Comparison of ENCODE assay signal across 8 cellular contexts in genomic region chr6:27872634-27873028, GRCh38. TPM values are rescaled to one million over a fixed set of nuclear protein-coding genes. Genes with fewer than 3 reads are reported as not detected.
A peak's percentile ranks its signal among the peaks of the same experiment; 100 is the strongest.
DNase-seq lines count a peak whose midpoint lies in the region; ATAC-seq lines count a peak whose summit lies in the region.

No MANE protein-coding gene starts in this region.

- H3K27me3 ChIP-seq in layer of hippocampus (ENCODE audit: control insufficient read depth, insufficient read depth, low read length) (peaks cover 27% of the 10 kb centered on the region), thymus (ENCODE audit: control insufficient read depth, insufficient read depth) (no peaks in the 10 kb centered on the region)

- H3K4me3 ChIP-seq in thymus (ENCODE audit: low read length) = peak overlapping the region; percentile 56

- H3K36me3 Mint-ChIP-seq in activated naive CD8-positive, alpha-beta T cell = peaks cover 3% of the 10 kb centered on the region

- no peaks in the 10 kb centered on the region for H3K9me3 ChIP-seq in thymus (ENCODE audit: control insufficient read depth)

- H3K27ac ChIP-seq in layer of hippocampus (ENCODE audit: low read depth, low read length) = peak overlapping the region; percentile 9
- H3K27ac ChIP-seq in thymus (ENCODE audit: low read depth) = peak overlapping the region; percentile 91

- H3K9me3 Mint-ChIP-seq in activated naive CD8-positive, alpha-beta T cell (ENCODE audit: low read depth) = no peaks in the 10 kb centered on the region

- H3K4me1 ChIP-seq in thymus (ENCODE audit: control insufficient read depth, insufficient read depth, low read length) = peaks cover 7% of the 10 kb centered on the region

- H3K4me3 Mint-ChIP-seq in activated naive CD8-positive, alpha-beta T cell = peak overlapping the region; percentile 91

- H3K27me3 Mint-ChIP-seq in activated naive CD8-positive, alpha-beta T cell = no peaks in the 10 kb centered on the region

- peak overlapping the region; percentile 93 for H3K27ac Mint-ChIP-seq in activated naive CD8-positive, alpha-beta T cell

- H3K36me3 ChIP-seq in thymus (ENCODE audit: control insufficient read depth, insufficient read depth) = no peaks in the 10 kb centered on the region

- peak; percentile 36 for ATAC-seq in HG03432 (IDR thresholded peaks at IDR 0.05; ENCODE audit: unreplicated experiment)
- no peak for ATAC-seq in GM21526 (IDR thresholded peaks at IDR 0.05; ENCODE audit: low FRiP score, unreplicated experiment)

- under 1% methylated on average over 16 of the region's 16 CpGs for WGBS in thymus

- peak; percentile 51 for DNase-seq in DMS79 treated with DMSO at 0.1 percent for 48 hours (lab: John Stamatoyannopoulos, UW)
- DNase-seq in DMS79 (lab: John Stamatoyannopoulos, UW) = no peak
- no peak for DNase-seq in globus pallidus (ENCODE audit: low spot score)

- peaks cover 32% of the 10 kb centered on the region for H3K4me1 Mint-ChIP-seq in activated naive CD8-positive, alpha-beta T cell (ENCODE audit: low read depth)

RNA-seq across cellular contexts. Expression of gene OR2B2, which starts 39.6 kb away (rescaled TPM):
- polyA plus RNA-seq in thymus = not detected
